ENCODE assay signal across 8 cellular contexts in the genomic region with DNA sequence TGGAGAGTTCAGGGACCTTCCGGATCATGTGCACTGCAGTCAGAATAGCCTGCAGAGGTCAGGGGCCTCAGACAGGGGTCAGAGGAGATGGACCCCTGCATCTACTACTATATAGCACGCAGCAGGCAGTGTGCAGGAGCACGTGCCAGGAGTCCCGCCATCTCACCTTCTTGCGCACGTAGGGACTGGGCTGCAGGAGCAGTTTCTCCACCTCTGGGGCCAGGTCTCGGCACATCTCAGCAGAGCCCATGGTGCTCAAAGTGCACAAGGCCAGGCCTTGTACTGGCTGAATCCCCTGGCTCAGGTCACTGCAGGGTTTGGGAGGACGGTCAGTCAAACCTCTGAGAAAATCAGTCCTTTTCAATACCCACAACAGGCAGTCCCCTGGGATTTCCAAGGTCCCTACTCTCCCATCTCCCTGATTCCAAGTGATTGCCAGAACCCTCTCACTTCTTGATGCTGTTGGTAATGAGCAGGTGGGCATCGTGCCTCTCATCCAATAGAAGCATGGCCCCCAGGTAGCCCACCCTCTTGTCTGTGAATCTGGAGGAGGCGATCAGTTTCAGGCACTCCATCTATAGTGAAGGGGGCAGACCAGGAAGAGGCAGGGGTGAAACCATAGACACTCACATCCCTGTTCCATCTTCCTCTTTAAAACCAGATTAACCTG. TPM values are rescaled to one million over a fixed set of nuclear protein-coding genes. Genes with fewer than 3 reads are reported as not detected.
A peak's percentile ranks its signal among the peaks of the same experiment; 100 is the strongest.
DNase-seq lines count a peak whose midpoint lies in the region; ATAC-seq and TF ChIP-seq lines count a peak whose summit lies in the region.
"Had no signal": no experiment of that assay in that cellular context is flagged by ENCODE, and none has a peak within 500 bp of the region (broad histone marks: within the 10 kb centered on the region; RNA-seq: fewer than 3 reads in every experiment).

No MANE protein-coding gene starts in this region.

- peak overlapping the region; percentile 80 for H3K9ac ChIP-seq in HCT116 (ENCODE audit: low read length)

- H3K36me3 Mint-ChIP-seq in WTC11, result peaks cover 20% of the 10 kb centered on the region

- H3K9me2 ChIP-seq in HCT116 (ENCODE audit: insufficient read depth), result no peaks in the 10 kb centered on the region

- no TSS peak for BruUV-seq in HCT116 (replicated peaks; lab: Mats Ljungman, UMichigan)

- DNase-seq in HCT116 (ENCODE audit: low read depth, low spot score) (no peak), WTC11 (ENCODE audit: low spot score) (no peak), fibroblast of pulmonary artery (ENCODE audit: low read depth) (no peak), spleen (no peak), NCI-H1105 treated with DMSO at 0.1 percent for 48 hours (lab: John Stamatoyannopoulos, UW) (no peak)
- no peak for DNase-seq in activated CD4-positive, CD25-positive, alpha-beta regulatory T cell treated with anti-CD3 and anti-CD28 coated beads, Interleukin-2, amount 50 U/mL, for 72 hours
- DNase-seq: stimulated activated CD4-positive, alpha-beta T cell treated with anti-CD3 and anti-CD28 coated beads, Interleukin-15, amount 100 ng/mL, for 24 hours had no signal

- no peak for TF ChIP-seq POLR2A in HCT116 (IDR thresholded peaks at IDR 0.05; ENCODE audit: borderline replicate concordance, extremely low read depth, insufficient read depth, insufficient read length)
- no peak for TF ChIP-seq POLR2A in spleen (IDR thresholded peaks at IDR 0.05)

- H3K9me3 ChIP-seq in HCT116 (ENCODE audit: control insufficient read depth in 1 of 2, insufficient read depth in 1 of 2, low read depth in 1 of 2, low read length in 2 of 2) (no peaks in the 10 kb centered on the region), spleen (no peaks in the 10 kb centered on the region)

- H3K79me2 ChIP-seq in HCT116 (ENCODE audit: insufficient read depth, low read length), result peaks cover 10% of the 10 kb centered on the region; the same call in 1 of the 2 replicates

- H3K36me3 ChIP-seq in HCT116 (ENCODE audit: control insufficient read depth in 1 of 2, insufficient read depth in 2 of 2, low read length in 2 of 2), result peaks cover 9% of the 10 kb centered on the region in 2 experiments; a peak in 3 of 4 replicates
- peaks cover 0 to 51% (median 41%) of the 10 kb centered on the region in 6 donors for H3K36me3 ChIP-seq in spleen

- H4K20me1 ChIP-seq in HCT116 (ENCODE audit: insufficient read depth), result no peaks in the 10 kb centered on the region

- H3K27me3 ChIP-seq in HCT116 (ENCODE audit: insufficient read depth, low read length) (no peaks in the 10 kb centered on the region), spleen (replicated peaks in 1 of 7) (peaks cover 0 to 6% (median 0%) of the 10 kb centered on the region in 7 donors)

- H3K4me3 Mint-ChIP-seq in WTC11, result peak overlapping the region; percentile 98

- CTCF ChIA-PET in HCT116 (lab: Charles Lee), result interaction anchor here (1.1 to 3.6 kb wide), 2 partner anchors 22 to 344 kb away, joined by 3 to 13 read pairs; no protein-coding TSS in a partner anchor
- CTCF ChIA-PET in WTC11 (lab: Charles Lee), result interaction anchor here (0.8 to 2.2 kb wide), 6 partner anchors 9 to 88 kb away, joined by 3 to 11 read pairs (median 6); no protein-coding TSS in a partner anchor

- RAD21 ChIA-PET in HCT116 (lab: Charles Lee; ENCODE audit: low non-redundant PET in 1 of 2, low total read pairs in 2 of 2, uncharacterized antibody in 2 of 2, unreplicated experiment in 2 of 2), result no interaction called here

- POLR2A ChIA-PET in HCT116 (lab: Charles Lee), result interaction anchor here (0.7 to 1.2 kb wide), 2 partner anchors 11 to 22 kb away, joined by 3 to 6 read pairs; no protein-coding TSS in a partner anchor
- POLR2A ChIA-PET in WTC11 (lab: Charles Lee), result interaction anchor here (1.1 to 1.5 kb wide), 3 partner anchors 11 to 82 kb away, joined by 3 to 5 read pairs (median 4); no protein-coding TSS in a partner anchor

- peak overlapping the region; percentile 86; the same call in 1 of the 2 replicates for H3K27ac ChIP-seq in HCT116 (ENCODE audit: low read depth, low read length)
- H3K27ac ChIP-seq in spleen, result peak overlapping the region in 5 of 8 donors; percentile 84 to 94 (median 89)

- peaks cover 40% of the 10 kb centered on the region for H3K4me1 Mint-ChIP-seq in WTC11

- no peak overlapping the region for H3K27ac Mint-ChIP-seq in WTC11

- H3K4me2 ChIP-seq in HCT116 (ENCODE audit: low read length), result peak overlapping the region; percentile 89

- 90 to 96% (median 95%) methylated on average over 7 to 10 of the region's 10 CpGs for WGBS in spleen, 5 donors

- no peak for TF ChIP-seq RAD21 in HCT116 (IDR thresholded peaks at IDR 0.05; ENCODE audit: low read depth)

- intact Hi-C loops in HCT116 (cut with micrococcal nuclease), result no loop called here
- intact Hi-C loops in spleen (cut with DNase I; ENCODE audit: low total_unique reads), result loop anchor here (10.0 kb wide), 1 partner anchor 241 kb away; a partner anchor contains a TSS

- ATAC-seq in HCT116 (no peak), WTC11 (no peak), HG02938 (IDR thresholded peaks at IDR 0.05; ENCODE audit: unreplicated experiment) (no peak)

- no peaks in the 10 kb centered on the region for H3K27me3 Mint-ChIP-seq in WTC11 (ENCODE audit: low read depth)

- peak overlapping the region; percentile 85 to 88 for H3K4me3 ChIP-seq in HCT116 (replicated peaks in 1 of 2; ENCODE audit: low read depth in 1 of 2, low read length in 2 of 2)
- peak overlapping the region; percentile 74 for H3K4me3 ChIP-seq in fibroblast of pulmonary artery (replicated peaks; ENCODE audit: low read depth, low read length)
- peak overlapping the region in 4 of 8 donors; percentile 67 to 93 (median 68) for H3K4me3 ChIP-seq in spleen

- TF ChIP-seq CTCF in HCT116 (IDR thresholded peaks at IDR 0.05 in 2 of 3, conservative IDR thresholded peaks at IDR 0.05 in 1 of 3; ENCODE audit: borderline replicate concordance in 1 of 3, insufficient read depth in 1 of 3, low read depth in 2 of 3, low read length in 2 of 3) (no peak), WTC11 (IDR thresholded peaks at IDR 0.05) (no peak), fibroblast of pulmonary artery (IDR thresholded peaks at IDR 0.05; ENCODE audit: low read length, missing control alignments) (no peak), spleen (IDR thresholded peaks at IDR 0.05 in 8 of 11, conservative IDR thresholded peaks at IDR 0.05 in 3 of 11) (no peak)

- H2AFZ ChIP-seq in HCT116 (ENCODE audit: low read depth, low read length, poor library complexity, severe bottlenecking), result no peak overlapping the region

- H3K4me1 ChIP-seq in HCT116 (ENCODE audit: control insufficient read depth in 1 of 2, insufficient read depth in 2 of 2, low read length in 2 of 2) (peaks cover 26 to 34% of the 10 kb centered on the region in 2 experiments), spleen (peaks cover 5 to 70% (median 33%) of the 10 kb centered on the region in 6 donors)

- H3K9me3 Mint-ChIP-seq in WTC11, result no peaks in the 10 kb centered on the region

TF ChIP-seq in HCT116, 20 proteins besides CTCF, POLR2A, EP300 and RAD21:
- TF ChIP-seq FOSL1 (IDR thresholded peaks at IDR 0.05; ENCODE audit: low read depth), result no peak
- no peak for TF ChIP-seq TCF7L2 (IDR thresholded peaks at IDR 0.05; ENCODE audit: borderline replicate concordance, extremely low read depth, insufficient read depth, insufficient read length)
- TF ChIP-seq SIN3A (IDR thresholded peaks at IDR 0.05; ENCODE audit: low read depth), result no peak
- TF ChIP-seq EGR1 (IDR thresholded peaks at IDR 0.05; ENCODE audit: low read depth), result no peak
- no peak for TF ChIP-seq YY1 (IDR thresholded peaks at IDR 0.05; ENCODE audit: extremely low read depth, insufficient replicate concordance, low read depth, low read length)
- TF ChIP-seq, protein P1, sequence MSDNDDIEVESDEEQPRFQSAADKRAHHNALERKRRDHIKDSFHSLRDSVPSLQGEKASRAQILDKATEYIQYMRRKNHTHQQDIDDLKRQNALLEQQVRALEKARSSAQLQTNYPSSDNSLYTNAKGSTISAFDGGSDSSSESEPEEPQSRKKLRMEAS (IDR thresholded peaks at IDR 0.05), result no peak

TF ChIP-seq in WTC11, 78 proteins besides CTCF, POLR2A, EP300 and RAD21:
- TF ChIP-seq, protein P2, sequence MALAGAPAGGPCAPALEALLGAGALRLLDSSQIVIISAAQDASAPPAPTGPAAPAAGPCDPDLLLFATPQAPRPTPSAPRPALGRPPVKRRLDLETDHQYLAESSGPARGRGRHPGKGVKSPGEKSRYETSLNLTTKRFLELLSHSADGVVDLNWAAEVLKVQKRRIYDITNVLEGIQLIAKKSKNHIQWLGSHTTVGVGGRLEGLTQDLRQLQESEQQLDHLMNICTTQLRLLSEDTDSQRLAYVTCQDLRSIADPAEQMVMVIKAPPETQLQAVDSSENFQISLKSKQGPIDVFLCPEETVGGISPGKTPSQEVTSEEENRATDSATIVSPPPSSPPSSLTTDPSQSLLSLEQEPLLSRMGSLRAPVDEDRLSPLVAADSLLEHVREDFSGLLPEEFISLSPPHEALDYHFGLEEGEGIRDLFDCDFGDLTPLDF (CRISPR knock-in tag; IDR thresholded peaks at IDR 0.05), result no peak

RNA-seq across cellular contexts. Expression of a gene that starts 1.3 kb away (rescaled TPM):
- 155 TPM for total RNA-seq in HCT116 (2021; ENCODE audit: unreplicated experiment)
- polyA plus RNA-seq in HCT116 (2012), result 135 and 138 TPM in 2 replicates
- total RNA-seq in WTC11 (2021), result 108 to 122 TPM (median 115 TPM) in 3 replicates
- total RNA-seq in spleen, result 100 to 1,000 TPM; 139 to 261 (median 193) TPM
- polyA plus RNA-seq in spleen, result 100 to 1,000 TPM; 126 to 267 (median 176) TPM

RNA-seq across cellular contexts. Expression of a gene that starts 10.2 kb away (rescaled TPM):
- total RNA-seq in HCT116 (2021; ENCODE audit: unreplicated experiment) (5.8 TPM), WTC11 (2021) (20.0 to 26.2 TPM (median 25.4 TPM) in 3 replicates), spleen (10 to 100 TPM; 16.8 to 25.4 (median 18.6) TPM)
- polyA plus RNA-seq in HCT116 (2012), result 3.8 and 4.4 TPM in 2 replicates
- 10 to 100 TPM in 1 of 3 donors, 1 to 10 TPM in 2; 4.5 to 14.2 (median 8.9) TPM for polyA plus RNA-seq in spleen

RNA-seq across cellular contexts. Expression of a gene that starts 12.3 kb away (rescaled TPM):
- 0.15 TPM for total RNA-seq in HCT116 (2021; ENCODE audit: unreplicated experiment)
- polyA plus RNA-seq in HCT116 (2012), result 0.01 TPM in 1 of 2 replicates, not detected in the other
- 50.1 to 62.0 TPM (median 60.0 TPM) in 3 replicates for total RNA-seq in WTC11 (2021)
- total RNA-seq in spleen, result 10 to 100 TPM in 2 of 7 donors, 1 to 10 TPM in 5; 1.2 to 17.3 (median 5.8) TPM
- polyA plus RNA-seq in spleen, result under 1 TPM; 0.70 to 0.93 (median 0.93) TPM

RNA-seq across cellular contexts. Expression of a gene that starts 14.7 kb away (rescaled TPM):
- total RNA-seq in HCT116 (2021; ENCODE audit: unreplicated experiment) (3.6 TPM), WTC11 (2021) (16.4 to 26.2 TPM (median 25.7 TPM) in 3 replicates), spleen (1 to 10 TPM in 5 of 7 donors, under 1 TPM in 2; 0.42 to 2.9 (median 1.5) TPM)
- 0.79 and 0.82 TPM in 2 replicates for polyA plus RNA-seq in HCT116 (2012)
- under 1 TPM; 0.09 to 0.35 (median 0.11) TPM for polyA plus RNA-seq in spleen
